19 cellular contexts compared by ENCODE assay signal in the genomic region with DNA sequence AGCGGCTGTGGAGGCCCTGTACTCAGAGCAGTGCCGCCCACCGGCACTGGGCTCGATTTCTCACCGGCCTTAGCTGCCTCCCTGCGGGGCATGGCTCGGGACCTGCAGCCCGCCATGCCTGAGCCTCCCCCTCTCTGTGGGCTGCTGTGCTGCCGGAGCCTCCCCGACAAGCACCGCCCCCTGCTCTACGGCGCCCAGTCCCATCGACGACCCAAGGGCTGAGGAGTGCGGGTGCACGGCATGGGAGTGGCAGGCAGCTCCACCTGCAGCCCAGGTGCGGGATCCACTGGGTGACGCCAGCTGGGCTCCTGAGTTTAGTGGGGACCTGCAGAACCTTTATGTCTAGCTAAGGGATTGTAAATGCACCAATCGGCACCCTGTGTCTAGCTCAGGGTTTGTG.
"Had no signal": no experiment of that assay in that cellular context is flagged by ENCODE, and none has a peak within 500 bp of the region (broad histone marks: within the 10 kb centered on the region; RNA-seq: fewer than 3 reads in every experiment).

No MANE protein-coding gene starts in this region.

- H3K4me3 Mint-ChIP-seq: mesothelial cell of epicardium had no signal

- ATAC-seq: activated CD4-positive, CD25-positive, alpha-beta regulatory T cell treated with anti-CD3 and anti-CD28 coated beads, Interleukin-2, amount 50 U/mL, for 24 hours; gastrocnemius medialis; left lobe of liver; sciatic nerve had no signal

- H3K9me3 Mint-ChIP-seq: activated CD4-positive, alpha-beta T cell treated with anti-CD3 and anti-CD28 coated beads, Interleukin-2, amount 10 ng/mL, durations not matched to agents 7 days and 5 days; activated T-helper 1 cell treated with anti-CD3 and anti-CD28 coated beads, Interleukin-12 subunit alpha, Interleukin-12 subunit beta, Interleukin-2, Interleukin-4 antibody, amounts not matched to agents 30 ng/mL and 10 ng/mL and 1 ng/mL, durations not matched to agents 14 hours and 24 hours and 36 hours; central memory CD8-positive, alpha-beta T cell had no signal

- H3K36me3 ChIP-seq: ascending aorta, colonic mucosa, gastrocnemius medialis, thoracic aorta, upper lobe of left lung had no signal

- H3K27me3 ChIP-seq: ascending aorta, colonic mucosa, gastrocnemius medialis, upper lobe of left lung had no signal

- DNase-seq: activated CD4-positive, alpha-beta T cell treated with anti-CD3 and anti-CD28 coated beads, Interleukin-2, amount 10 ng/mL, durations not matched to agents 7 days and 5 days; colonic mucosa; gastrocnemius medialis; head of caudate nucleus; kidney; stimulated activated CD4-positive, alpha-beta T cell treated with anti-CD3 and anti-CD28 coated beads, Interleukin-4, amount 100 ng/mL, for 1 hour; T-helper 1 cell; T1000 had no signal

- H3K9ac ChIP-seq: parathyroid adenoma had no signal

- H3K27me3 Mint-ChIP-seq: central memory CD8-positive, alpha-beta T cell had no signal

- H3K36me3 Mint-ChIP-seq: mesothelial cell of epicardium had no signal

- H3K27ac ChIP-seq: ascending aorta, colonic mucosa, gastrocnemius medialis, parathyroid adenoma, thoracic aorta, upper lobe of left lung had no signal

- H3K4me3 ChIP-seq: ascending aorta, colonic mucosa, gastrocnemius medialis, smooth muscle cell, thoracic aorta, upper lobe of left lung had no signal

- H3K9me3 ChIP-seq: ascending aorta, colonic mucosa, gastrocnemius medialis, thoracic aorta, upper lobe of left lung had no signal

- H3K4me1 ChIP-seq: colonic mucosa, parathyroid adenoma had no signal

- H3K27ac Mint-ChIP-seq: mesothelial cell of epicardium had no signal

- H3K4me2 ChIP-seq: smooth muscle cell had no signal
